In the genomic region with DNA sequence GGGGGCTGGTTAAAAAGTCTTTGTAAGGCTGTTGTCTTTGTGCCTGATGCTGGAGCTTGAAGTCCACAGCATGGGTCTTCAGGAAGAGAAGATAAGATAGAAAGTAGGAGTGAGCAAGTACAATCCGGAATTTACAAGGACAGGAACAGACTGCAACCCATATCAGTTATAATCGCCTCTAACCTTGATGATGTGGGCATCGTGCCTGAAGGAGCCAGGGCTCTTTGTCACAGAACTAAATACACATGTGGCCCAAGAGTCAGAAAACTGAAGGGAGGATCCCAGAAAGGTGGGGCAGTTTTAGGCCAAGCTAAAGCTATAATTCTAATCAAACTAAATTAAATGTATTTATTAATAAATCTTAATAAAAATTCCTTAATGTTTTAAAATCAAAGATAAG, we compare ENCODE assay signal across 29 cellular contexts.
"Had no signal": no experiment of that assay in that cellular context is flagged by ENCODE, and none has a peak within 500 bp of the region (broad histone marks: within the 10 kb centered on the region; RNA-seq: fewer than 3 reads in every experiment).

No MANE protein-coding gene starts in this region.

- ATAC-seq: activated naive CD4-positive, alpha-beta T cell treated with anti-CD3 and anti-CD28 coated beads, Interleukin-2, amount 50 U/mL, for 72 hours; activated T-cell treated with anti-CD3 and anti-CD28 coated beads, Interleukin-2, amount 50 U/mL, for 72 hours; effector memory CD8-positive, alpha-beta T cell; foreskin keratinocyte; gastrocnemius medialis; WTC11 had no signal

- H3K36me3 ChIP-seq: brain microvascular endothelial cell, esophagus muscularis mucosa, gastrocnemius medialis had no signal

- DNase-seq: activated CD4-positive, alpha-beta memory T cell treated with anti-CD3 and anti-CD28 coated beads, Interleukin-2, amount 10 ng/mL, durations not matched to agents 7 days and 5 days; activated CD4-positive, alpha-beta T cell treated with anti-CD3 and anti-CD28 coated beads for 1 hour; activated CD4-positive, alpha-beta T cell treated with anti-CD3 and anti-CD28 coated beads for 4 hours; activated CD4-positive, alpha-beta T cell treated with anti-CD3 and anti-CD28 coated beads, Interleukin-2, amount 10 ng/mL, durations not matched to agents 7 days and 5 days; activated CD4-positive, alpha-beta T cell treated with anti-CD3 and anti-CD28 coated beads, Interleukin-2, amount 50 U/mL, for 4 hours; activated CD8-positive, alpha-beta memory T cell treated with anti-CD3 and anti-CD28 coated beads, Interleukin-2, amount 50 U/mL, for 48 hours; activated gamma-delta T cell; activated naive CD4-positive, alpha-beta T cell; activated naive CD4-positive, alpha-beta T cell treated with anti-CD3 and anti-CD28 coated beads, Interleukin-2, amount 10 ng/mL, durations not matched to agents 7 days and 5 days; activated naive CD8-positive, alpha-beta T cell treated with anti-CD3 and anti-CD28 coated beads, Interleukin-2, amount 10 ng/mL, durations not matched to agents 7 days and 5 days; activated T-cell treated with anti-CD3 and anti-CD28 coated beads for 4 hours; activated T-cell treated with anti-CD3 and anti-CD28 coated beads, Interleukin-2, amount 50 U/mL, for 24 hours; activated T-cell treated with anti-CD3 and anti-CD28 coated beads, Interleukin-2, amount 50 U/mL, for 72 hours; amniotic stem cell; anterior cingulate cortex; brain microvascular endothelial cell; dermis blood vessel endothelial cell; effector CD4-positive, alpha-beta T cell; effector memory CD8-positive, alpha-beta T cell; erythroblast; foreskin keratinocyte; gastrocnemius medialis; glutamatergic neuron; T-helper 2 cell had no signal

- H3K27me3 ChIP-seq: brain microvascular endothelial cell, esophagus muscularis mucosa, foreskin keratinocyte had no signal

- H3K27ac ChIP-seq: brain microvascular endothelial cell, coronary artery, esophagus muscularis mucosa, foreskin keratinocyte, gastrocnemius medialis, VCaP had no signal

- H3K9me3 ChIP-seq: esophagus muscularis mucosa, gastrocnemius medialis had no signal

- H3K4me3 ChIP-seq: coronary artery, esophagus muscularis mucosa, gastrocnemius medialis had no signal
